29 cellular contexts compared by ENCODE assay signal in genomic region chr1:54345116-54345515, GRCh38.
DNase-seq lines count a peak whose midpoint lies in the region; ATAC-seq and TF ChIP-seq lines count a peak whose summit lies in the region.
"Had no signal": no experiment of that assay in that cellular context is flagged by ENCODE, and none has a peak within 500 bp of the region (broad histone marks: within the 10 kb centered on the region; RNA-seq: fewer than 3 reads in every experiment).

No MANE protein-coding gene starts in this region.

- H3K9ac ChIP-seq in neural progenitor cell: no peak overlapping the region
- H3K9ac ChIP-seq: BLaER1 treated with 17β-estradiol and CSF1 and Interleukin-3, amounts not matched to agents 10 nM and 100 nM; KMS-11 had no signal

- ATAC-seq in GM23338 (no peak), GM21737 (IDR thresholded peaks at IDR 0.05; ENCODE audit: unreplicated experiment) (no peak), HG03520 (IDR thresholded peaks at IDR 0.05; ENCODE audit: unreplicated experiment) (no peak), right lobe of liver (no peak)
- ATAC-seq: A549, Right ventricle myocardium inferior, SK-N-SH treated with all-trans-retinoic acid at 6 μM for 48 hours had no signal

- H3K79me2 ChIP-seq in GM23338 (replicated peaks; ENCODE audit: insufficient read depth) (peaks cover 98% of the 10 kb centered on the region), OCI-LY7 (ENCODE audit: insufficient read depth, low read depth, low read length) (no peaks in the 10 kb centered on the region), neural progenitor cell (ENCODE audit: low read depth) (peaks cover 92% of the 10 kb centered on the region)

- H3K9me3 ChIP-seq in OCI-LY7 (ENCODE audit: low read length) (no peaks in the 10 kb centered on the region), neural progenitor cell (ENCODE audit: low read depth) (no peaks in the 10 kb centered on the region), right lobe of liver (no peaks in the 10 kb centered on the region)
- H3K9me3 ChIP-seq: A549; BLaER1 treated with 17β-estradiol and CSF1 and Interleukin-3, amounts not matched to agents 10 nM and 100 nM; SJCRH30 had no signal

- POLR2A ChIA-PET in OCI-LY7 (lab: Charles Lee): no interaction called here

- H3K27me3 Mint-ChIP-seq in GM23338 (ENCODE audit: insufficient read depth, low read depth, poor library complexity) (peaks cover 17% of the 10 kb centered on the region), glutamatergic neuron (ENCODE audit: unreplicated experiment) (peaks cover 30% of the 10 kb centered on the region), neural progenitor cell (ENCODE audit: insufficient read depth, low read depth) (no peaks in the 10 kb centered on the region)
- H3K27me3 Mint-ChIP-seq: CD4-positive, alpha-beta T cell; IgD-negative memory B cell had no signal

- H3K9me3 Mint-ChIP-seq in GM23338 (no peaks in the 10 kb centered on the region), glutamatergic neuron (ENCODE audit: unreplicated experiment) (peaks cover 40% of the 10 kb centered on the region), neural progenitor cell (no peaks in the 10 kb centered on the region)
- H3K9me3 Mint-ChIP-seq: CD4-positive, alpha-beta T cell; IgD-negative memory B cell had no signal

- CTCF ChIA-PET in OCI-LY7 (lab: Charles Lee; ENCODE audit: unreplicated experiment): interaction anchor here (0.7 kb wide), 1 partner anchor 16 kb away, joined by 5 read pairs; no protein-coding TSS in a partner anchor

- H3K27ac Mint-ChIP-seq in GM23338: peak overlapping the region; percentile 29; the same call in 1 of the 2 replicates
- H3K27ac Mint-ChIP-seq in glutamatergic neuron (ENCODE audit: unreplicated experiment): peak overlapping the region; percentile 100
- peak overlapping the region; percentile 44 for H3K27ac Mint-ChIP-seq in neural progenitor cell
- H3K27ac Mint-ChIP-seq: CD4-positive, alpha-beta T cell; IgD-negative memory B cell had no signal

- DNase-seq in GM23338 (ENCODE audit: low spot score) (no peak), OCI-LY7 (ENCODE audit: low spot score) (no peak), glutamatergic neuron (no peak), neural progenitor cell (ENCODE audit: low spot score) (no peak), right lobe of liver (no peak)
- DNase-seq: AML-193; CD4-positive, alpha-beta T cell; COR-L47; DMS53; NCI-H1092; NCI-H1417 treated with DMSO at 0.1 percent for 48 hours; NCI-H1694 treated with DMSO at 0.1 percent for 48 hours; NCI-H2081 treated with DMSO at 0.1 percent for 48 hours; NCI-H2171 treated with DMSO at 0.1 percent for 48 hours; NCI-H446; NCI-H524 treated with DMSO at 0.1 percent for 48 hours; NCI-H774; NK-92 treated with Interleukin-12 subunit alpha and Interleukin-12 subunit beta, amount 100 ng/mL, for 24 hours; PC-9; SJCRH30 had no signal

- H3K4me3 Mint-ChIP-seq in GM23338: no peak overlapping the region
- peak overlapping the region; percentile 59 for H3K4me3 Mint-ChIP-seq in glutamatergic neuron (ENCODE audit: unreplicated experiment)
- no peak overlapping the region for H3K4me3 Mint-ChIP-seq in neural progenitor cell
- H3K4me3 Mint-ChIP-seq: CD4-positive, alpha-beta T cell had no signal

- no peaks in the 10 kb centered on the region for H3K27me3 ChIP-seq in GM23338 (ENCODE audit: insufficient read depth)
- H3K27me3 ChIP-seq in neural progenitor cell: no peaks in the 10 kb centered on the region
- H3K27me3 ChIP-seq in right lobe of liver: no peaks in the 10 kb centered on the region
- H3K27me3 ChIP-seq: BLaER1 treated with 17β-estradiol and CSF1 and Interleukin-3, amounts not matched to agents 10 nM and 100 nM; SJCRH30 had no signal

- H4K20me1 ChIP-seq in GM23338 (replicated peaks; ENCODE audit: insufficient read depth): peaks cover 46% of the 10 kb centered on the region
- H4K20me1 ChIP-seq in OCI-LY7 (ENCODE audit: insufficient read depth, low read length): no peaks in the 10 kb centered on the region
- H4K20me1 ChIP-seq in neural progenitor cell (ENCODE audit: low read depth): peaks cover 98% of the 10 kb centered on the region

- no peaks in the 10 kb centered on the region for H3K36me3 ChIP-seq in GM23338 (ENCODE audit: insufficient read depth)
- H3K36me3 ChIP-seq in OCI-LY7 (ENCODE audit: insufficient read depth, low read length): 0 out of 2 replicates have a peak, but pooled peaks cover 5% of the 10 kb centered on the region
- no peaks in the 10 kb centered on the region for H3K36me3 ChIP-seq in neural progenitor cell
- no peaks in the 10 kb centered on the region for H3K36me3 ChIP-seq in right lobe of liver
- H3K36me3 ChIP-seq: SJCRH30 had no signal

- H3K27ac ChIP-seq in GM23338 (ENCODE audit: low read depth) (no peak overlapping the region; the same call in 1 of the 2 replicates), OCI-LY7 (ENCODE audit: low read depth, low read length, poor library complexity, severe bottlenecking) (no peak overlapping the region), neural progenitor cell (no peak overlapping the region), right lobe of liver (no peak overlapping the region)
- H3K27ac ChIP-seq: A549; BLaER1 treated with 17β-estradiol and CSF1 and Interleukin-3, amounts not matched to agents 10 nM and 100 nM; HL-60; KMS-11; PC-9; SJCRH30 had no signal

- H3K4me1 Mint-ChIP-seq in GM23338 (peaks cover 74% of the 10 kb centered on the region), glutamatergic neuron (ENCODE audit: low read depth, unreplicated experiment) (peaks cover 70% of the 10 kb centered on the region), neural progenitor cell (peaks cover 55% of the 10 kb centered on the region)

- H2AFZ ChIP-seq in GM23338: no peak overlapping the region
- H2AFZ ChIP-seq in OCI-LY7 (ENCODE audit: low read length): no peak overlapping the region
- no peak overlapping the region for H2AFZ ChIP-seq in neural progenitor cell (replicated peaks)
- H2AFZ ChIP-seq: PC-9 had no signal

- H3K36me3 Mint-ChIP-seq in GM23338 (ENCODE audit: low read depth) (peaks cover 10% of the 10 kb centered on the region; the same call in 2 of the 3 replicates), glutamatergic neuron (ENCODE audit: unreplicated experiment) (no peaks in the 10 kb centered on the region), neural progenitor cell (peaks cover 24% of the 10 kb centered on the region)

- TF ChIP-seq CTCF in GM23338 (conservative IDR thresholded peaks at IDR 0.05; ENCODE audit: low read depth in 2 of 2) (no peak), OCI-LY7 (conservative IDR thresholded peaks at IDR 0.05; ENCODE audit: low read length) (no peak), glutamatergic neuron (IDR thresholded peaks at IDR 0.05; ENCODE audit: partially characterized antibody, unreplicated experiment) (no peak), neural progenitor cell (IDR thresholded peaks at IDR 0.05) (no peak), right lobe of liver (IDR thresholded peaks at IDR 0.05) (no peak)

- H3K4me2 ChIP-seq in GM23338 (no peak overlapping the region), OCI-LY7 (ENCODE audit: low read length) (no peak overlapping the region), neural progenitor cell (no peak overlapping the region)
- H3K4me2 ChIP-seq: A549; BLaER1 treated with 17β-estradiol and CSF1 and Interleukin-3, amounts not matched to agents 10 nM and 100 nM; KMS-11; PC-9 had no signal

- H3K9me2 ChIP-seq in GM23338 (ENCODE audit: insufficient read depth) (no peaks in the 10 kb centered on the region), OCI-LY7 (ENCODE audit: insufficient read depth, low read length) (no peaks in the 10 kb centered on the region)

- no peak for TF ChIP-seq POLR2A in right lobe of liver (IDR thresholded peaks at IDR 0.05)

- H3K4me3 ChIP-seq in GM23338: no peak overlapping the region
- no peak overlapping the region for H3K4me3 ChIP-seq in OCI-LY7 (ENCODE audit: low read depth, low read length, poor library complexity, severe bottlenecking)
- no peak overlapping the region for H3K4me3 ChIP-seq in neural progenitor cell
- no peak overlapping the region for H3K4me3 ChIP-seq in right lobe of liver
- H3K4me3 ChIP-seq: A549; BLaER1 treated with 17β-estradiol and CSF1 and Interleukin-3, amounts not matched to agents 10 nM and 100 nM; PC-9; SJCRH30 had no signal

- H3F3A ChIP-seq in GM23338 (replicated peaks; ENCODE audit: low read depth) (no peaks in the 10 kb centered on the region), neural progenitor cell (ENCODE audit: low read depth) (peaks cover 3% of the 10 kb centered on the region)

- 95% methylated on average over 6 of the region's 7 CpGs for WGBS in right lobe of liver (ENCODE audit: insufficient coverage, low coverage, low lambda C conversion rate, missing lambda C conversion rate)

- intact Hi-C loops in OCI-LY7 (cut with micrococcal nuclease; ENCODE audit: unreplicated experiment) (no loop called here), right lobe of liver (cut with DNase I) (no loop called here)

- TSS peak; percentile 19 for BruUV-seq in OCI-LY7 (replicated peaks; lab: Mats Ljungman, UMichigan)

- H3K4me1 ChIP-seq in GM23338 (ENCODE audit: insufficient read depth) (peaks cover 58% of the 10 kb centered on the region), OCI-LY7 (ENCODE audit: insufficient read depth, low read length, poor library complexity, severe bottlenecking) (no peaks in the 10 kb centered on the region), neural progenitor cell (peaks cover 28% of the 10 kb centered on the region), right lobe of liver (peaks cover 0 to 16% (median 5%) of the 10 kb centered on the region in 4 donors)
- H3K4me1 ChIP-seq: A549 had no signal

TF ChIP-seq in GM23338, 12 proteins besides CTCF, POLR2A, EP300 and RAD21 (continues in another document):
- TF ChIP-seq STAT1 (IDR thresholded peaks at IDR 0.05; ENCODE audit: unreplicated experiment): no peak
- TF ChIP-seq POLR2AphosphoS5 (IDR thresholded peaks at IDR 0.05; ENCODE audit: low read depth): no peak
- no peak for TF ChIP-seq EZH2 (IDR thresholded peaks at IDR 0.05; ENCODE audit: low read depth, unreplicated experiment)
- TF ChIP-seq ZNF331 (CRISPR knock-in tag; IDR thresholded peaks at IDR 0.05; ENCODE audit: low read depth): no peak
- TF ChIP-seq EZH2phosphoT487 (IDR thresholded peaks at IDR 0.05; ENCODE audit: unreplicated experiment): no peak
- no peak for TF ChIP-seq ZNF114 (CRISPR knock-in tag; IDR thresholded peaks at IDR 0.05)

Comparison
In these comparisons a context has a peak if more than half of its experiments do, and no peak if none do; other contexts are left out.
1. H3K27ac Mint-ChIP-seq: peak in every context shown above with its lines; median percentile 100 in glutamatergic neuron; 44 in neural progenitor cell; 29 in GM23338.